15 cellular contexts compared by ENCODE assay signal in the genomic region with DNA sequence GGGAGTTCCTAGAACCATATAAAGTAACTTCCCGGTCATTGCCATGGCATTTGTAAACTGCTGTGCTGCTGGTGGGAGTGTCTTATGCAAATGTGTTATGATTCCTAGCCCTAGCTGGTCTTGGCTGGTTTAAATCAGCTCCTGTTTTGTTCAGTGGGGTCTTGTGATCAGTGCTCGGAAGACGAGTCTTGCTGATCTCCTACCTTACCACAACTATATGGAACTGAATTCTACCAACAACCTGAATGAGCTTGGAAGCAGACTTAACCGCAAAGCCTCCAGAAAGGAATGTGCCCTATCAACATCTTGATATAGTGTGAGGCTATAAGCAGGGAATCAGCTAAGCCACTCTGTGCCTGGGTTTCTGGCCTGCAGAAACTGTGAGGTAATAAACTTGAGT. TPM values are rescaled to one million over a fixed set of nuclear protein-coding genes. Genes with fewer than 3 reads are reported as not detected.
DNase-seq lines count a peak whose midpoint lies in the region; ATAC-seq, FAIRE-seq and TF ChIP-seq lines count a peak whose summit lies in the region.
"Had no signal": no experiment of that assay in that cellular context is flagged by ENCODE, and none has a peak within 500 bp of the region (broad histone marks: within the 10 kb centered on the region; RNA-seq: fewer than 3 reads in every experiment).

No MANE protein-coding gene starts in this region.

- H3K4me3 ChIP-seq in cardiac muscle cell (no peak overlapping the region), right atrium auricular region (no peak overlapping the region), bronchial epithelial cell (ENCODE audit: low read depth, low read length) (no peak overlapping the region), small intestine (ENCODE audit: low read depth in 1 of 2, low read length in 2 of 2) (no peak overlapping the region)
- H3K4me3 ChIP-seq: A549, neural progenitor cell, thyroid gland had no signal

- H3K9me3 ChIP-seq in cardiac muscle cell (ENCODE audit: low read depth) (no peaks in the 10 kb centered on the region), right atrium auricular region (no peaks in the 10 kb centered on the region), small intestine (ENCODE audit: control insufficient read depth, low read depth) (no peaks in the 10 kb centered on the region)
- H3K9me3 ChIP-seq: A549, thyroid gland had no signal

- 72 to 86% (median 74%) methylated on average over 4 of the region's 4 CpGs for WGBS in small intestine, 3 donors

- DNase-seq in cardiac muscle cell (ENCODE audit: low read depth in 1 of 2, low spot score in 1 of 2) (peak; percentile 31 to 97), right atrium auricular region (ENCODE audit: low spot score) (no peak), bronchial epithelial cell (ENCODE audit: low read depth) (peak; percentile 36), left kidney (ENCODE audit: low read depth, low spot score) (peak; percentile 54), small intestine (no peak), NCI-H526 (lab: John Stamatoyannopoulos, UW) (no peak)
- DNase-seq: activated naive CD8-positive, alpha-beta T cell treated with anti-CD3 and anti-CD28 coated beads for 36 hours; NCI-H1694; Right ventricle myocardium superior; thyroid gland had no signal

- H3K27ac ChIP-seq in cardiac muscle cell (peak overlapping the region; percentile 34), right atrium auricular region (no peak overlapping the region), small intestine (ENCODE audit: low read depth in 1 of 2, low read length in 1 of 2) (no peak overlapping the region)
- H3K27ac ChIP-seq: A549, neural progenitor cell, thyroid gland had no signal

- H3K4me1 ChIP-seq in cardiac muscle cell (ENCODE audit: low read depth) (no peaks in the 10 kb centered on the region), right atrium auricular region (no peaks in the 10 kb centered on the region), small intestine (ENCODE audit: control insufficient read depth in 2 of 2, insufficient read depth in 1 of 2, low read depth in 1 of 2, low read length in 1 of 2) (no peaks in the 10 kb centered on the region)
- H3K4me1 ChIP-seq: A549, neural progenitor cell, thyroid gland had no signal

- H3K36me3 ChIP-seq in cardiac muscle cell (no peaks in the 10 kb centered on the region), right atrium auricular region (no peaks in the 10 kb centered on the region), bronchial epithelial cell (ENCODE audit: control insufficient read depth, insufficient read depth, low read length) (no peaks in the 10 kb centered on the region), small intestine (ENCODE audit: control insufficient read depth in 2 of 2, insufficient read depth in 2 of 2, low read length in 2 of 2) (no peaks in the 10 kb centered on the region)
- H3K36me3 ChIP-seq: neural progenitor cell, thyroid gland had no signal

- FAIRE-seq in bronchial epithelial cell (lab: Jason Lieb, UNC) (peak; percentile 7), small intestine (lab: Jason Lieb, UNC) (no peak)
- FAIRE-seq: A549 had no signal

- TF ChIP-seq CTCF in cardiac muscle cell (IDR thresholded peaks at IDR 0.05; ENCODE audit: low read depth, low read length) (no peak), right atrium auricular region (IDR thresholded peaks at IDR 0.05) (no peak), bronchial epithelial cell (IDR thresholded peaks at IDR 0.05; ENCODE audit: insufficient read depth, low read length, severe bottlenecking) (no peak)

- ATAC-seq in GM19328 (IDR thresholded peaks at IDR 0.05; ENCODE audit: unreplicated experiment): no peak
- no peak for ATAC-seq in GM19023 (IDR thresholded peaks at IDR 0.05; ENCODE audit: unreplicated experiment)
- ATAC-seq: A549, left lobe of liver had no signal

- H3K27me3 ChIP-seq in cardiac muscle cell (no peaks in the 10 kb centered on the region), right atrium auricular region (no peaks in the 10 kb centered on the region), bronchial epithelial cell (ENCODE audit: control insufficient read depth, insufficient read depth, low read length) (no peaks in the 10 kb centered on the region), small intestine (ENCODE audit: control insufficient read depth in 2 of 2, insufficient read depth in 2 of 2, low read length in 2 of 2) (no peaks in the 10 kb centered on the region)
- H3K27me3 ChIP-seq: neural progenitor cell, thyroid gland had no signal

RNA-seq across cellular contexts. Expression of a gene that starts 33.5 kb away (rescaled TPM):
- 11.0 and 19.9 TPM in 2 replicates for total RNA-seq in cardiac muscle cell
- 50.1 and 89.9 TPM in 2 replicates for polyA plus RNA-seq in cardiac muscle cell
- 10 to 100 TPM; 15.1 to 19.8 TPM for total RNA-seq in right atrium auricular region
- 21.9 and 31.9 TPM in 2 replicates for total RNA-seq in bronchial epithelial cell
- polyA plus RNA-seq in small intestine: 100 to 1,000 TPM in 1 of 3 donors, 10 to 100 TPM in 2; 44.3 to 116 (median 66.0) TPM

Comparison
In these comparisons a context has a peak if more than half of its experiments do, and no peak if none do; other contexts are left out.
1. DNase-seq: peak in cardiac muscle cell (2 of 2), bronchial epithelial cell (single experiment) and left kidney (single experiment); none in right atrium auricular region (single experiment), small intestine (single experiment) and NCI-H526 (0 of 2).